Comparison of ENCODE assay signal across 25 cellular contexts in genomic region chr11:59782080-59782479, GRCh38.
"Had no signal": no experiment of that assay in that cellular context is flagged by ENCODE, and none has a peak within 500 bp of the region (broad histone marks: within the 10 kb centered on the region; RNA-seq: fewer than 3 reads in every experiment).

No MANE protein-coding gene starts in this region.

- ATAC-seq: activated naive CD8-positive, alpha-beta T cell treated with anti-CD3 and anti-CD28 coated beads, Interleukin-2, amount 50 U/mL, for 24 hours; activated T-helper 17 cell treated with anti-CD3 and anti-CD28 coated beads, Interleukin-2, amount 50 U/mL, for 72 hours; body of pancreas; Panc1; Right ventricle myocardium inferior; WTC11 had no signal

- H3K4me1 Mint-ChIP-seq: WTC11 had no signal

- H3K27me3 Mint-ChIP-seq: activated naive CD8-positive, alpha-beta T cell treated with anti-CD3 and anti-CD28 coated beads, Interleukin-2, amount 50 U/mL, for 24 hours; activated T-cell treated with anti-CD3 and anti-CD28 coated beads, Interleukin-2, amount 50 U/mL, for 24 hours had no signal

- H3K27ac Mint-ChIP-seq: activated naive CD8-positive, alpha-beta T cell treated with anti-CD3 and anti-CD28 coated beads, Interleukin-2, amount 50 U/mL, for 24 hours; activated T-cell treated with anti-CD3 and anti-CD28 coated beads, Interleukin-2, amount 50 U/mL, for 24 hours; activated T-helper 17 cell treated with anti-CD3 and anti-CD28 coated beads, Interleukin-2, amount 50 U/mL, for 72 hours; WTC11 had no signal

- DNase-seq: activated CD4-positive, alpha-beta T cell treated with anti-CD3 and anti-CD28 coated beads for 48 hours; activated CD4-positive, alpha-beta T cell treated with anti-CD3 and anti-CD28 coated beads, Interleukin-2, amount 50 U/mL, for 4 hours; activated CD4-positive, CD25-positive, alpha-beta regulatory T cell treated with anti-CD3 and anti-CD28 coated beads, Interleukin-2, amount 50 U/mL, for 72 hours; activated gamma-delta T cell; activated naive CD4-positive, alpha-beta T cell treated with anti-CD3 and anti-CD28 coated beads, Interleukin-2, amount 50 U/mL, for 16 hours; activated naive CD8-positive, alpha-beta T cell treated with anti-CD3 and anti-CD28 coated beads, Interleukin-2, amount 50 U/mL, for 24 hours; activated T-cell treated with anti-CD3 and anti-CD28 coated beads, Interleukin-2, amount 50 U/mL, for 24 hours; amniotic stem cell; body of pancreas; central memory CD4-positive, alpha-beta T cell; NCI-H1092 treated with DMSO at 0.1 percent for 48 hours; NCI-H1417 treated with DMSO at 0.1 percent for 48 hours; NCI-H1694 treated with DMSO at 0.1 percent for 48 hours; NCI-H2029 treated with DMSO at 0.1 percent for 48 hours; NCI-H345; NCI-H510A; NCI-H69; NK-92 treated with Interleukin-12 subunit alpha and Interleukin-12 subunit beta, amount 100 ng/mL, for 24 hours; OCI-M1; RPMI8226; T-helper 9 cell had no signal

- H3K9me3 Mint-ChIP-seq: activated naive CD8-positive, alpha-beta T cell treated with anti-CD3 and anti-CD28 coated beads, Interleukin-2, amount 50 U/mL, for 24 hours; activated T-cell treated with anti-CD3 and anti-CD28 coated beads, Interleukin-2, amount 50 U/mL, for 24 hours had no signal

- H3K4me3 Mint-ChIP-seq: activated naive CD8-positive, alpha-beta T cell treated with anti-CD3 and anti-CD28 coated beads, Interleukin-2, amount 50 U/mL, for 24 hours; activated T-cell treated with anti-CD3 and anti-CD28 coated beads, Interleukin-2, amount 50 U/mL, for 24 hours; activated T-helper 17 cell treated with anti-CD3 and anti-CD28 coated beads, Interleukin-2, amount 50 U/mL, for 72 hours; WTC11 had no signal
